In genomic region chr11:10520562-10520961, GRCh38 we compare ENCODE assay signal across 13 cellular contexts. TPM values are rescaled to one million over a fixed set of nuclear protein-coding genes. Genes with fewer than 3 reads are reported as not detected.
DNase-seq lines count a peak whose midpoint lies in the region; ATAC-seq and TF ChIP-seq lines count a peak whose summit lies in the region.
"Had no signal": no experiment of that assay in that cellular context is flagged by ENCODE, and none has a peak within 500 bp of the region (broad histone marks: within the 10 kb centered on the region; RNA-seq: fewer than 3 reads in every experiment).

No MANE protein-coding gene starts in this region.

- peak overlapping the region; percentile 41 for H3K27ac Mint-ChIP-seq in memory B cell
- H3K27ac Mint-ChIP-seq: CD4-positive, alpha-beta T cell had no signal

- peaks cover 17% of the 10 kb centered on the region for H3K4me1 Mint-ChIP-seq in memory B cell

- TF ChIP-seq CTCF in ascending aorta (IDR thresholded peaks at IDR 0.05) = no peak

- no peak overlapping the region for H3K4me3 Mint-ChIP-seq in memory B cell
- H3K4me3 Mint-ChIP-seq: B cell; CD4-positive, alpha-beta T cell had no signal

- no peak for DNase-seq in ascending aorta (ENCODE audit: low spot score in 2 of 2)
- no peak for DNase-seq in epithelial cell of prostate (ENCODE audit: low read depth, low spot score)
- no peak for DNase-seq in memory B cell (ENCODE audit: low spot score in 2 of 2)
- DNase-seq in hepatic stellate cell (ENCODE audit: low spot score) = no peak
- no peak for DNase-seq in EL
- DNase-seq: C1 segment of cervical spinal cord; CD4-positive, alpha-beta T cell; DMS79 had no signal

- intact Hi-C loops in ascending aorta (cut with DNase I) = no loop called here

- H3K36me3 ChIP-seq in ascending aorta = peaks cover 26 to 49% of the 10 kb centered on the region in 2 donors

- H3K4me3 ChIP-seq in ascending aorta = no peak overlapping the region

- peaks cover 38% of the 10 kb centered on the region for H3K36me3 Mint-ChIP-seq in memory B cell

- H3K9me3 ChIP-seq in ascending aorta = no peaks in the 10 kb centered on the region

- peaks cover 4 to 37% of the 10 kb centered on the region in 2 donors for H3K4me1 ChIP-seq in ascending aorta

- H3K9me3 Mint-ChIP-seq in memory B cell = no peaks in the 10 kb centered on the region
- H3K9me3 Mint-ChIP-seq: CD4-positive, alpha-beta T cell had no signal

- peak overlapping the region; percentile 4 to 68 for H3K27ac ChIP-seq in ascending aorta
- H3K27ac ChIP-seq in epithelial cell of prostate = peak overlapping the region; percentile 85

- ATAC-seq in memory B cell (ENCODE audit: low read depth) (no peak), HG03025 (IDR thresholded peaks at IDR 0.05; ENCODE audit: low FRiP score, unreplicated experiment) (no peak), HG03175 (IDR thresholded peaks at IDR 0.05; ENCODE audit: unreplicated experiment) (no peak)
- ATAC-seq: HCT116 had no signal

- no peaks in the 10 kb centered on the region for H3K27me3 ChIP-seq in ascending aorta

- H3K27me3 Mint-ChIP-seq in memory B cell = no peaks in the 10 kb centered on the region
- H3K27me3 Mint-ChIP-seq: B cell; CD4-positive, alpha-beta T cell had no signal

RNA-seq across cellular contexts. Expression of gene RNF141, which starts 20.4 kb away (rescaled TPM):
- 10.9 TPM for total RNA-seq in ascending aorta

RNA-seq across cellular contexts. Expression of gene LYVE1, which starts 47.9 kb away (rescaled TPM):
- 66.3 TPM for total RNA-seq in ascending aorta
- total RNA-seq: B cell; CD4-positive, alpha-beta T cell; H4 had no signal
